Comparison of ENCODE assay signal across 19 cellular contexts in genomic region chr11:11774928-11775327, GRCh38.
A peak's percentile ranks its signal among the peaks of the same experiment; 100 is the strongest.
DNase-seq lines count a peak whose midpoint lies in the region; ATAC-seq and TF ChIP-seq lines count a peak whose summit lies in the region.
"Had no signal": no experiment of that assay in that cellular context is flagged by ENCODE, and none has a peak within 500 bp of the region (broad histone marks: within the 10 kb centered on the region; RNA-seq: fewer than 3 reads in every experiment).

No MANE protein-coding gene starts in this region.

- H3K4ac ChIP-seq in neuronal stem cell (ENCODE audit: low read length): no peak overlapping the region

- TF ChIP-seq POLR2A in breast epithelium (IDR thresholded peaks at IDR 0.05): no peak

- no peak for TF ChIP-seq CTCF in breast epithelium (IDR thresholded peaks at IDR 0.05)

- H3K14ac ChIP-seq in neuronal stem cell (ENCODE audit: low read length): no peak overlapping the region

- H2BK120ac ChIP-seq in neuronal stem cell (ENCODE audit: low read depth, low read length): no peak overlapping the region

- intact Hi-C loops in breast epithelium (cut with DNase I; ENCODE audit: low total_unique reads): no loop called here

- H3K23ac ChIP-seq in neuronal stem cell (ENCODE audit: low read depth, low read length, poor library complexity): no peak overlapping the region

- WGBS in neuronal stem cell (ENCODE audit: extremely low coverage in 2 of 2, insufficient read length in 2 of 2, insufficient replicate concordance in 1 of 2), 2 donors: no CpG with 5 or more reads among the region's 2 CpGs

- ATAC-seq in GM21381 (IDR thresholded peaks at IDR 0.05; ENCODE audit: unreplicated experiment): no peak

- H3K27me3 ChIP-seq in neuronal stem cell (ENCODE audit: control insufficient read depth in 3 of 3, insufficient read depth in 3 of 3, low read depth in 1 of 3, low read length in 3 of 3) (peaks cover 0 to 10% (median 0%) of the 10 kb centered on the region in 3 experiments), SJCRH30 (no peaks in the 10 kb centered on the region), breast epithelium (no peaks in the 10 kb centered on the region)
- H3K27me3 ChIP-seq: BLaER1 had no signal

- no peaks in the 10 kb centered on the region for H3K36me3 ChIP-seq in neuronal stem cell (replicated peaks in 1 of 2; ENCODE audit: control insufficient read depth in 2 of 2, insufficient read depth in 2 of 2, low read length in 2 of 2)
- no peaks in the 10 kb centered on the region for H3K36me3 ChIP-seq in SJCRH30
- H3K36me3 ChIP-seq in breast epithelium: no peaks in the 10 kb centered on the region
- H3K36me3 ChIP-seq: BE2C, BLaER1 had no signal

- no peak overlapping the region for H3K27ac ChIP-seq in neuronal stem cell (replicated peaks; ENCODE audit: low read length)
- H3K27ac ChIP-seq in SJCRH30: no peak overlapping the region
- H3K27ac ChIP-seq in breast epithelium: no peak overlapping the region
- H3K27ac ChIP-seq: BLaER1 had no signal

- H3K9me3 ChIP-seq in neuronal stem cell (replicated peaks in 1 of 2; ENCODE audit: control insufficient read depth in 2 of 2, insufficient read depth in 1 of 2, low read depth in 1 of 2, low read length in 2 of 2) (no peaks in the 10 kb centered on the region), SJCRH30 (replicated peaks) (no peaks in the 10 kb centered on the region), breast epithelium (no peaks in the 10 kb centered on the region)
- H3K9me3 ChIP-seq: BE2C, BLaER1 had no signal

- no peak overlapping the region for H2BK15ac ChIP-seq in neuronal stem cell (ENCODE audit: low read length)

- H4K91ac ChIP-seq in neuronal stem cell (ENCODE audit: low read depth, low read length, poor library complexity): no peak overlapping the region

- H3K18ac ChIP-seq in neuronal stem cell (ENCODE audit: low read length): peak overlapping the region; percentile 9

- H3K4me3 ChIP-seq in neuronal stem cell (ENCODE audit: low read length in 2 of 2): no peak overlapping the region
- no peak overlapping the region for H3K4me3 ChIP-seq in SJCRH30
- H3K4me3 ChIP-seq in breast epithelium: no peak overlapping the region
- H3K4me3 ChIP-seq: BLaER1 had no signal

- H3K79me1 ChIP-seq in neuronal stem cell (ENCODE audit: low read depth, low read length): no peaks in the 10 kb centered on the region

- no peak overlapping the region for H2BK12ac ChIP-seq in neuronal stem cell (ENCODE audit: low read length)

- H3K4me1 ChIP-seq in neuronal stem cell (ENCODE audit: control insufficient read depth in 2 of 2, insufficient read depth in 1 of 2, low read depth in 1 of 2, low read length in 2 of 2) (peaks cover 0 to 6% of the 10 kb centered on the region in 2 donors), SJCRH30 (no peaks in the 10 kb centered on the region), breast epithelium (no peaks in the 10 kb centered on the region)
- H3K4me1 ChIP-seq: BE2C, BLaER1 had no signal

- H2AFZ ChIP-seq in neuronal stem cell (ENCODE audit: low read length): no peak overlapping the region

- H3K9ac ChIP-seq in neuronal stem cell (ENCODE audit: low read depth, low read length, poor library complexity): no peak overlapping the region
- H3K9ac ChIP-seq: BLaER1 had no signal

- H2AK5ac ChIP-seq in neuronal stem cell (ENCODE audit: low read depth, low read length): no peak overlapping the region

- DNase-seq in islet precursor cell: peak; percentile 26
- DNase-seq in neuronal stem cell (ENCODE audit: low spot score): no peak
- no peak for DNase-seq in SJCRH30
- no peak for DNase-seq in breast epithelium (ENCODE audit: low spot score in 2 of 2)
- DNase-seq: 8988T; ACHN; BE2C; C1 segment of cervical spinal cord; CD4-positive, alpha-beta memory T cell; CD4-positive, CD25-positive, alpha-beta regulatory T cell; CD8-positive, alpha-beta memory T cell; COR-L47; DMS 273 treated with DMSO at 0.1 percent for 48 hours; DMS153; DMS53; DMS79 treated with DMSO at 0.1 percent for 48 hours; GF-D8 had no signal

- H2BK5ac ChIP-seq in neuronal stem cell (ENCODE audit: low read length): no peak overlapping the region

- H3K4me2 ChIP-seq in neuronal stem cell (ENCODE audit: insufficient read depth, low read length, poor library complexity, severe bottlenecking): no peak overlapping the region
- H3K4me2 ChIP-seq: BLaER1 had no signal

- H4K8ac ChIP-seq in neuronal stem cell (ENCODE audit: low read depth, low read length): no peak overlapping the region
